ENCODE assay signal across 8 cellular contexts in genomic region chr7:90346326-90347125, GRCh38. TPM values are rescaled to one million over a fixed set of nuclear protein-coding genes. Genes with fewer than 3 reads are reported as not detected.
DNase-seq lines count a peak whose midpoint lies in the region; ATAC-seq and TF ChIP-seq lines count a peak whose summit lies in the region.

A gene with protein sequence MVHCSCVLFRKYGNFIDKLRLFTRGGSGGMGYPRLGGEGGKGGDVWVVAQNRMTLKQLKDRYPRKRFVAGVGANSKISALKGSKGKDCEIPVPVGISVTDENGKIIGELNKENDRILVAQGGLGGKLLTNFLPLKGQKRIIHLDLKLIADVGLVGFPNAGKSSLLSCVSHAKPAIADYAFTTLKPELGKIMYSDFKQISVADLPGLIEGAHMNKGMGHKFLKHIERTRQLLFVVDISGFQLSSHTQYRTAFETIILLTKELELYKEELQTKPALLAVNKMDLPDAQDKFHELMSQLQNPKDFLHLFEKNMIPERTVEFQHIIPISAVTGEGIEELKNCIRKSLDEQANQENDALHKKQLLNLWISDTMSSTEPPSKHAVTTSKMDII (plus strand): TSS chr7:90346716. CDS start chr7:90346742, 26 bp downstream.

- TF ChIP-seq CTCF in epithelial cell of proximal tubule (conservative IDR thresholded peaks at IDR 0.05; ENCODE audit: low read depth, low read length), result peak; percentile 67

- no peaks in the 10 kb centered on the region for H3K9me3 Mint-ChIP-seq in IgD-negative memory B cell

- H3K36me3 Mint-ChIP-seq in IgD-negative memory B cell, result peaks cover 1% of the 10 kb centered on the region

- peaks cover 17 to 36% (median 25%) of the 10 kb centered on the region in 3 donors for H3K4me1 Mint-ChIP-seq in IgD-negative memory B cell

- H3K4me3 Mint-ChIP-seq in IgD-negative memory B cell, result peak within 1 kb of the TSS; percentile 93 to 99 (median 98)

- ATAC-seq in GM21529 (IDR thresholded peaks at IDR 0.05; ENCODE audit: unreplicated experiment), result peak; percentile 94

- peak; percentile 72 for DNase-seq in DMS153 treated with DMSO at 0.1 percent for 48 hours (lab: John Stamatoyannopoulos, UW; ENCODE audit: unreplicated experiment)
- DNase-seq in OCI-M1 (lab: John Stamatoyannopoulos, UW), result peak; percentile 98
- DNase-seq in activated T-cell treated with anti-CD3 and anti-CD28 coated beads for 4 hours, result peak; percentile 96
- peak; percentile 68 for DNase-seq in epithelial cell of proximal tubule (ENCODE audit: low read depth)
- peak; percentile 96 for DNase-seq in mucosa of gallbladder (ENCODE audit: low spot score)
- peak; percentile 91 to 95 for DNase-seq in stimulated activated CD8-positive, alpha-beta memory T cell treated with anti-CD3 and anti-CD28 coated beads, Interleukin-4, amount 100 ng/mL, for 4 hours (ENCODE audit: low read depth in 2 of 2, low spot score in 1 of 2)

- peak within 1 kb of the TSS; percentile 99 for H3K4me3 ChIP-seq in epithelial cell of proximal tubule (ENCODE audit: low read depth, low read length)

- no peaks in the 10 kb centered on the region for H3K27me3 Mint-ChIP-seq in IgD-negative memory B cell

- H3K27ac Mint-ChIP-seq in IgD-negative memory B cell, result peak within 1 kb of the TSS; percentile 93 to 100 (median 97)

RNA-seq across cellular contexts. Expression of the gene that starts here (rescaled TPM):
- 35.7 TPM for polyA plus RNA-seq in IgD-negative memory B cell
- 10.5 and 20.8 TPM in 2 replicates for total RNA-seq in epithelial cell of proximal tubule
- 19.7 TPM for total RNA-seq in mucosa of gallbladder

Comparison
In these comparisons a context has a peak if more than half of its experiments do, and no peak if none do; other contexts are left out.
1. Peak in every context shown above with its lines: DNase-seq, ATAC-seq and H3K4me3 ChIP-seq.